10 cellular contexts compared by ENCODE assay signal in genomic region chr3:127170794-127171193, GRCh38. TPM values are rescaled to one million over a fixed set of nuclear protein-coding genes. Genes with fewer than 3 reads are reported as not detected.
DNase-seq lines count a peak whose midpoint lies in the region; ATAC-seq, FAIRE-seq and TF ChIP-seq lines count a peak whose summit lies in the region.
"Had no signal": no experiment of that assay in that cellular context is flagged by ENCODE, and none has a peak within 500 bp of the region (broad histone marks: within the 10 kb centered on the region; RNA-seq: fewer than 3 reads in every experiment).

No MANE protein-coding gene starts in this region.

- CTCF ChIA-PET in HepG2 (lab: Yijun Ruan, JAX; ENCODE audit: low intra/inter-chr PET ratio, low total read pairs) = no interaction called here

- TF ChIP-seq CTCF in HepG2 (CRISPR knock-in tag; IDR thresholded peaks at IDR 0.05) = no peak
- no peak for TF ChIP-seq CTCF in right lobe of liver (IDR thresholded peaks at IDR 0.05)
- TF ChIP-seq CTCF in fibroblast of villous mesenchyme (IDR thresholded peaks at IDR 0.05; ENCODE audit: insufficient read depth, low read depth, low read length) = no peak

- no peak overlapping the region for H3K4me2 ChIP-seq in HepG2 (ENCODE audit: low read depth, low read length)

- no peak overlapping the region for H3K27ac ChIP-seq in HepG2 (ENCODE audit: extremely low read length, insufficient read depth, low read length)
- no peak overlapping the region for H3K27ac ChIP-seq in right lobe of liver
- H3K27ac ChIP-seq: skin epidermis, thoracic aorta had no signal

- BruUV-seq in HepG2 (replicated peaks; lab: Mats Ljungman, UMichigan) = no TSS peak

- no peak overlapping the region for H3K9ac ChIP-seq in HepG2 (ENCODE audit: insufficient read depth, low read depth, low read length)

- H3K79me2 ChIP-seq in HepG2 (ENCODE audit: insufficient read depth, low read length) = no peaks in the 10 kb centered on the region

- no peaks in the 10 kb centered on the region for H4K20me1 ChIP-seq in HepG2 (ENCODE audit: insufficient read depth, low read length)

- WGBS in HepG2 (ENCODE audit: low lambda C conversion rate) = 19% methylated on average over 5 of the region's 7 CpGs
- WGBS in right lobe of liver (ENCODE audit: insufficient coverage, low coverage, low lambda C conversion rate, missing lambda C conversion rate) = 80% methylated on average over 1 of the region's 7 CpGs

- no peaks in the 10 kb centered on the region for H3K36me3 ChIP-seq in HepG2 (replicated peaks in 1 of 2; ENCODE audit: control insufficient read depth in 1 of 2, insufficient read depth in 2 of 2, low read length in 2 of 2)
- no peaks in the 10 kb centered on the region for H3K36me3 ChIP-seq in right lobe of liver
- H3K36me3 ChIP-seq: thoracic aorta had no signal

- no peak for FAIRE-seq in HepG2 (lab: Jason Lieb, UNC)

- DNase-seq in HepG2 (ENCODE audit: low spot score) = no peak
- no peak for DNase-seq in right lobe of liver
- DNase-seq in RKO (ENCODE audit: low spot score) = peak; percentile 15
- DNase-seq in fibroblast of villous mesenchyme (ENCODE audit: low read depth) = peak; percentile 21
- no peak for DNase-seq in activated CD4-positive, CD25-positive, alpha-beta regulatory T cell (lab: John Stamatoyannopoulos, UW)
- no peak for DNase-seq in NCI-H1436 (lab: John Stamatoyannopoulos, UW)

- peaks cover 2 to 26% of the 10 kb centered on the region in 2 experiments; a peak in 3 of 5 replicates for H3K27me3 ChIP-seq in HepG2 (ENCODE audit: control insufficient read depth in 1 of 2, insufficient read depth in 2 of 2, low read length in 2 of 2)
- H3K27me3 ChIP-seq in right lobe of liver = no peaks in the 10 kb centered on the region

- intact Hi-C loops in HepG2 (cut with micrococcal nuclease; ENCODE audit: unreplicated experiment) (no loop called here), right lobe of liver (cut with DNase I) (no loop called here)

- no peaks in the 10 kb centered on the region for H3K4me1 ChIP-seq in HepG2 (ENCODE audit: insufficient read depth, low read length)
- no peaks in the 10 kb centered on the region for H3K4me1 ChIP-seq in right lobe of liver

- TF ChIP-seq EP300 in HepG2 (IDR thresholded peaks at IDR 0.05; ENCODE audit: low read depth in 2 of 2, low read length in 2 of 2) = no peak
- no peak for TF ChIP-seq EP300 in HepG2 (CRISPR knock-in tag; IDR thresholded peaks at IDR 0.05; ENCODE audit: borderline replicate concordance)

- H3K9me3 ChIP-seq in HepG2 (ENCODE audit: low read length) (no peaks in the 10 kb centered on the region), right lobe of liver (no peaks in the 10 kb centered on the region)
- H3K9me3 ChIP-seq: thoracic aorta had no signal

- POLR2A ChIA-PET in HepG2 (lab: Yijun Ruan, JAX) = no interaction called here

- no peak overlapping the region for H3K4me3 ChIP-seq in HepG2 (replicated peaks in 1 of 3; ENCODE audit: insufficient read depth in 1 of 3, low read depth in 2 of 3, low read length in 3 of 3)
- H3K4me3 ChIP-seq in right lobe of liver = no peak overlapping the region
- no peak overlapping the region for H3K4me3 ChIP-seq in fibroblast of villous mesenchyme (ENCODE audit: low read depth, low read length)
- H3K4me3 ChIP-seq: skin epidermis, thoracic aorta had no signal

- H2AFZ ChIP-seq in HepG2 (ENCODE audit: low read length) = no peak overlapping the region

- ATAC-seq in HepG2 (no peak), right lobe of liver (no peak), GM21723 (IDR thresholded peaks at IDR 0.05; ENCODE audit: unreplicated experiment) (no peak), GM18498 (IDR thresholded peaks at IDR 0.05; ENCODE audit: unreplicated experiment) (no peak)

- in situ Hi-C loops in HepG2 (cut with HindIII; ENCODE audit: extremely low pct_ligation_motif_present, low pct_unique_long_range_greater_than_20kb) = loop anchor here (5.0 kb wide), 1 partner anchor 418 kb away; no protein-coding TSS in a partner anchor

- TF ChIP-seq RAD21 in HepG2 (CRISPR knock-in tag; IDR thresholded peaks at IDR 0.05) = no peak

- TF ChIP-seq POLR2A in HepG2 (IDR thresholded peaks at IDR 0.05; ENCODE audit: insufficient read depth in 1 of 2, low read depth in 2 of 2, low read length in 2 of 2) = no peak
- TF ChIP-seq POLR2A in right lobe of liver (IDR thresholded peaks at IDR 0.05) = no peak

TF ChIP-seq in HepG2, 621 proteins besides CTCF, POLR2A, EP300 and RAD21:
- TF ChIP-seq RFX1 (IDR thresholded peaks at IDR 0.05) (peak; percentile 27; the same call in 1 of the 2 replicates), ZNF605 (CRISPR knock-in tag; IDR thresholded peaks at IDR 0.05) (no peak)
TF ChIP-seq in HepG2: peak in this region for 1.

RNA-seq across cellular contexts. Expression of gene PRR23E, which starts 22.1 kb away (rescaled TPM):
- total RNA-seq in HepG2 (2016; rRNA removed; fragmentation: Illumina TruSeq; extraction: Trizol) = not detected in 2 replicates
- total RNA-seq in HepG2 (2016; cell fraction: cytosol; rRNA removed; fragmentation: Illumina TruSeq; extraction: Trizol; ENCODE audit: low read depth) = not detected in 2 replicates
- total RNA-seq in HepG2 (2016; cell fraction: insoluble cytoplasmic fraction; rRNA removed; fragmentation: Illumina TruSeq; extraction: Trizol) = not detected in 2 replicates
- not detected in 2 replicates for total RNA-seq in HepG2 (2016; cell fraction: membrane; rRNA removed; fragmentation: Illumina TruSeq; extraction: Trizol)
- not detected in 2 replicates for total RNA-seq in HepG2 (2016; cell fraction: nucleus; rRNA removed; fragmentation: Illumina TruSeq; extraction: Trizol)
- not detected in 2 replicates for polyA plus RNA-seq in HepG2 (2011; rRNA removed)
- polyA plus RNA-seq in HepG2 (2011; cell fraction: cytosol; rRNA removed) = not detected in 2 replicates
- not detected in 2 replicates for polyA plus RNA-seq in HepG2 (2011; cell fraction: nucleus; rRNA removed)
- polyA plus RNA-seq in HepG2 (2012) = not detected in 2 replicates
- polyA plus RNA-seq in HepG2 (2016; cell fraction: cytosol; fragmentation: Illumina TruSeq; extraction: Trizol; ENCODE audit: low read depth) = not detected in 2 replicates
- polyA plus RNA-seq in HepG2 (2016; cell fraction: insoluble cytoplasmic fraction; fragmentation: Illumina TruSeq; extraction: Trizol; ENCODE audit: low read depth) = not detected in 2 replicates
- not detected in 2 replicates for polyA plus RNA-seq in HepG2 (2016; cell fraction: membrane; fragmentation: Illumina TruSeq; extraction: Trizol; ENCODE audit: low read depth)
- polyA plus RNA-seq in HepG2 (2016; cell fraction: nucleus; fragmentation: Illumina TruSeq; extraction: Trizol; ENCODE audit: insufficient read depth, low read depth) = not detected in 2 replicates
- not detected in 2 replicates for polyA minus RNA-seq in HepG2 (2011; rRNA and poly(A)+ RNA removed; ENCODE audit: low replicate concordance)
- not detected in 2 replicates for polyA minus RNA-seq in HepG2 (2011; cell fraction: cytosol; rRNA and poly(A)+ RNA removed)
- polyA minus RNA-seq in HepG2 (2011; cell fraction: nucleus; rRNA and poly(A)+ RNA removed) = not detected in 2 replicates
- total RNA-seq in right lobe of liver = not detected
- total RNA-seq in fibroblast of villous mesenchyme = not detected in 2 replicates
- total RNA-seq: thoracic aorta had no signal

Comparison
In these comparisons a context has a peak if more than half of its experiments do, and no peak if none do; other contexts are left out.
1. DNase-seq: peak in RKO (single experiment) and fibroblast of villous mesenchyme (single experiment); none in HepG2 (single experiment), right lobe of liver (0 of 3), activated CD4-positive, CD25-positive, alpha-beta regulatory T cell (0 of 4) and NCI-H1436 (single experiment).